24 cellular contexts compared by ENCODE assay signal in the genomic region with DNA sequence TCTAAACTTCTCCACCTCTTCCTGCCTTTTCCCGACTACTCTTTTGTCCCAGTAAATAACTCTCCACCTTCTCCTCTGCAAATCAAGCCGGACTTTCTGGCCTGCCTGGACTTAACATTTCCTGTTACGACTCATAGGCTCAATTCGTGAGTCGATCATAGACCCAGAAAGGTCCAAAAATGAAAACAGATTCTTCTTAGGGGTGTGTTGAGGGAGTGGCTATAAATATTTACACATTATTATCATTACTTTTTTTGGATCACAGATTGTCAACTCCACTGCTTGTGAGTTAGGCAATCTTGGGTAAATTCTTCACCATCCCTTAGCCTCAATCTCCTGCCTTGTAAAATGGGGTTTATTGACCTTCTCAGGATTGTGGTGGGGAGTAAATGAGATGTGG. TPM values are rescaled to one million over a fixed set of nuclear protein-coding genes. Genes with fewer than 3 reads are reported as not detected.
DNase-seq lines count a peak whose midpoint lies in the region; ATAC-seq and TF ChIP-seq lines count a peak whose summit lies in the region.
"Had no signal": no experiment of that assay in that cellular context is flagged by ENCODE, and none has a peak within 500 bp of the region (broad histone marks: within the 10 kb centered on the region; RNA-seq: fewer than 3 reads in every experiment).

No MANE protein-coding gene starts in this region.

- no peaks in the 10 kb centered on the region for H3K36me3 Mint-ChIP-seq in T-helper 2 cell treated with Interferon-gamma antibody and Interleukin-4, amounts not matched to agents 5 μg/mL and 100 μg/mL, for 36 hours (ENCODE audit: low read depth)
- H3K36me3 Mint-ChIP-seq: activated naive CD4-positive, alpha-beta T cell treated with anti-CD3 and anti-CD28 coated beads, Interleukin-2, amount 50 U/mL, for 72 hours; natural killer cell treated with Interleukin-12 subunit alpha and Interleukin-12 subunit beta and Interleukin-15 and Interleukin-18, amount 100 ng/mL, for 72 hours; stimulated activated naive B cell treated with anti-CD40 and anti-IgM and Interleukin-4, amounts not matched to agents 10 μg/mL and 1 μg/mL and 100 μg/mL, for 72 hours had no signal

- H3K4me1 ChIP-seq in breast epithelium (peaks cover 5 to 11% of the 10 kb centered on the region in 2 donors), stomach (peaks cover 4 to 36% (median 25%) of the 10 kb centered on the region in 4 donors), body of pancreas (no peaks in the 10 kb centered on the region)

- H3K27me3 ChIP-seq in breast epithelium (no peaks in the 10 kb centered on the region), stomach (no peaks in the 10 kb centered on the region), body of pancreas (no peaks in the 10 kb centered on the region)
- H3K27me3 ChIP-seq: brain microvascular endothelial cell had no signal

- H3K27ac Mint-ChIP-seq in T-helper 2 cell treated with Interferon-gamma antibody and Interleukin-4, amounts not matched to agents 5 μg/mL and 100 μg/mL, for 36 hours = no peak overlapping the region
- H3K27ac Mint-ChIP-seq: activated CD8-positive, alpha-beta T cell treated with anti-CD3 and anti-CD28 coated beads for 36 hours; activated naive CD4-positive, alpha-beta T cell treated with anti-CD3 and anti-CD28 coated beads, Interleukin-2, amount 50 U/mL, for 72 hours; natural killer cell treated with Interleukin-12 subunit alpha and Interleukin-12 subunit beta and Interleukin-15 and Interleukin-18, amount 100 ng/mL, for 72 hours; stimulated activated naive B cell treated with anti-CD40 and anti-IgM and Interleukin-4, amounts not matched to agents 10 μg/mL and 1 μg/mL and 100 μg/mL, for 72 hours; T-helper 1 cell treated with Interleukin-12 subunit alpha and Interleukin-12 subunit beta and Interleukin-4 antibody, amounts not matched to agents 30 μg/mL and 1 μg/mL, for 36 hours had no signal

- ATAC-seq in body of pancreas = no peak
- ATAC-seq: activated CD8-positive, alpha-beta T cell treated with anti-CD3 and anti-CD28 coated beads for 36 hours; activated naive CD4-positive, alpha-beta T cell treated with anti-CD3 and anti-CD28 coated beads, Interleukin-2, amount 50 U/mL, for 72 hours; HCT116; natural killer cell treated with Interleukin-12 subunit alpha and Interleukin-12 subunit beta and Interleukin-15 and Interleukin-18, amount 100 ng/mL, for 72 hours; stimulated activated naive B cell treated with anti-CD40 and anti-IgM and Interleukin-4, amounts not matched to agents 10 μg/mL and 1 μg/mL and 100 μg/mL, for 72 hours had no signal

- peak overlapping the region; percentile 89 to 90 for H3K27ac ChIP-seq in breast epithelium
- peak overlapping the region in 3 of 5 donors; percentile 13 to 48 (median 40) for H3K27ac ChIP-seq in stomach
- no peak overlapping the region for H3K27ac ChIP-seq in body of pancreas
- H3K27ac ChIP-seq: brain microvascular endothelial cell had no signal

- H3K4me3 Mint-ChIP-seq in T-helper 2 cell treated with Interferon-gamma antibody and Interleukin-4, amounts not matched to agents 5 μg/mL and 100 μg/mL, for 36 hours = no peak overlapping the region
- H3K4me3 Mint-ChIP-seq: activated CD8-positive, alpha-beta T cell treated with anti-CD3 and anti-CD28 coated beads for 36 hours; natural killer cell treated with Interleukin-12 subunit alpha and Interleukin-12 subunit beta and Interleukin-15 and Interleukin-18, amount 100 ng/mL, for 72 hours; stimulated activated naive B cell treated with anti-CD40 and anti-IgM and Interleukin-4, amounts not matched to agents 10 μg/mL and 1 μg/mL and 100 μg/mL, for 72 hours; T-helper 1 cell treated with Interleukin-12 subunit alpha and Interleukin-12 subunit beta and Interleukin-4 antibody, amounts not matched to agents 30 μg/mL and 1 μg/mL, for 36 hours had no signal

- WGBS in stomach, 5 donors = 25 to 49% (median 35%) methylated on average over 5 of the region's 5 CpGs
- 79 to 83% methylated on average over 5 of the region's 5 CpGs for WGBS in body of pancreas, 2 donors

- no peaks in the 10 kb centered on the region for H3K9me3 Mint-ChIP-seq in T-helper 2 cell treated with Interferon-gamma antibody and Interleukin-4, amounts not matched to agents 5 μg/mL and 100 μg/mL, for 36 hours
- H3K9me3 Mint-ChIP-seq: activated CD8-positive, alpha-beta T cell treated with anti-CD3 and anti-CD28 coated beads for 36 hours; activated naive CD4-positive, alpha-beta T cell treated with anti-CD3 and anti-CD28 coated beads, Interleukin-2, amount 50 U/mL, for 72 hours; natural killer cell treated with Interleukin-12 subunit alpha and Interleukin-12 subunit beta and Interleukin-15 and Interleukin-18, amount 100 ng/mL, for 72 hours; stimulated activated naive B cell treated with anti-CD40 and anti-IgM and Interleukin-4, amounts not matched to agents 10 μg/mL and 1 μg/mL and 100 μg/mL, for 72 hours; T-helper 1 cell treated with Interleukin-12 subunit alpha and Interleukin-12 subunit beta and Interleukin-4 antibody, amounts not matched to agents 30 μg/mL and 1 μg/mL, for 36 hours had no signal

- TF ChIP-seq POLR2A in breast epithelium (IDR thresholded peaks at IDR 0.05) (no peak), stomach (IDR thresholded peaks at IDR 0.05) (no peak), body of pancreas (IDR thresholded peaks at IDR 0.05) (no peak)

- H3K9me3 ChIP-seq in breast epithelium (no peaks in the 10 kb centered on the region), stomach (no peaks in the 10 kb centered on the region), body of pancreas (no peaks in the 10 kb centered on the region)

- no peaks in the 10 kb centered on the region for H3K36me3 ChIP-seq in breast epithelium
- no peaks in the 10 kb centered on the region for H3K36me3 ChIP-seq in stomach
- H3K36me3 ChIP-seq in body of pancreas (replicated peaks in 1 of 2; ENCODE audit: insufficient read depth in 1 of 2, low read depth in 2 of 2) = no peaks in the 10 kb centered on the region
- H3K36me3 ChIP-seq: brain microvascular endothelial cell had no signal

- H3K4me3 ChIP-seq in breast epithelium (no peak overlapping the region), stomach (no peak overlapping the region), body of pancreas (no peak overlapping the region)

- H3K4me1 Mint-ChIP-seq in T-helper 2 cell treated with Interferon-gamma antibody and Interleukin-4, amounts not matched to agents 5 μg/mL and 100 μg/mL, for 36 hours (ENCODE audit: low read depth) = no peaks in the 10 kb centered on the region
- H3K4me1 Mint-ChIP-seq: stimulated activated naive B cell treated with anti-CD40 and anti-IgM and Interleukin-4, amounts not matched to agents 10 μg/mL and 1 μg/mL and 100 μg/mL, for 72 hours had no signal

- intact Hi-C loops in breast epithelium (cut with DNase I; ENCODE audit: low total_unique reads) = no loop called here
- intact Hi-C loops in stomach (cut with DNase I; ENCODE audit: low total_unique reads) = no loop called here
- intact Hi-C loops in body of pancreas (cut with DNase I) = no loop called here

- DNase-seq in EL (peak; percentile 33), breast epithelium (ENCODE audit: low spot score in 2 of 2) (no peak), iris pigment epithelial cell (ENCODE audit: low read depth) (peak; percentile 10), stomach (no peak), NCI-H1092 treated with DMSO at 0.1 percent for 48 hours (lab: John Stamatoyannopoulos, UW) (no peak), body of pancreas (no peak), T-helper 9 cell (no peak)
- no peak for DNase-seq in T-helper 2 cell treated with Interferon-gamma antibody and Interleukin-4, amounts not matched to agents 5 μg/mL and 100 μg/mL, for 36 hours (ENCODE audit: low spot score)
- DNase-seq: activated CD8-positive, alpha-beta T cell treated with anti-CD3 and anti-CD28 coated beads for 36 hours; activated T-cell treated with anti-CD3 and anti-CD28 coated beads, Interleukin-2, amount 50 U/mL, for 48 hours; KG1; NCI-H1092; NCI-H2081 treated with DMSO at 0.1 percent for 48 hours; NCI-H524 treated with DMSO at 0.1 percent for 48 hours; SHP77 treated with DMSO at 0.1 percent for 48 hours; stimulated activated naive B cell treated with anti-CD40 and anti-IgM and Interleukin-4, amounts not matched to agents 10 μg/mL and 1 μg/mL and 100 μg/mL, for 72 hours had no signal

- TF ChIP-seq EP300 in stomach (IDR thresholded peaks at IDR 0.05) = no peak

- H3K27me3 Mint-ChIP-seq in T-helper 2 cell treated with Interferon-gamma antibody and Interleukin-4, amounts not matched to agents 5 μg/mL and 100 μg/mL, for 36 hours (ENCODE audit: low read depth) = peaks cover 3% of the 10 kb centered on the region

- TF ChIP-seq CTCF in breast epithelium (IDR thresholded peaks at IDR 0.05) (no peak), stomach (IDR thresholded peaks at IDR 0.05) (no peak), body of pancreas (IDR thresholded peaks at IDR 0.05) (no peak)

RNA-seq across cellular contexts. Expression of gene HABP2, which starts 58.9 kb away (rescaled TPM):
- total RNA-seq in breast epithelium = under 1 TPM in 2 of 3 donors, not detected in 1; 0.29 to 0.66 TPM
- 10 to 100 TPM in 1 of 5 donors, 1 to 10 TPM in 2, not detected in 2; 2.0 to 11.4 (median 2.2) TPM for total RNA-seq in stomach
- polyA plus RNA-seq in stomach = 1 to 10 TPM in 2 of 3 donors, under 1 TPM in 1; 0.76 to 9.2 (median 5.3) TPM
- total RNA-seq in body of pancreas = 10 to 100 TPM in 1 of 2 donors, 1 to 10 TPM in 1; 9.2 to 10.6 TPM
- total RNA-seq: activated CD8-positive, alpha-beta T cell treated with anti-CD3 and anti-CD28 coated beads for 36 hours; activated naive CD4-positive, alpha-beta T cell treated with anti-CD3 and anti-CD28 coated beads, Interleukin-2, amount 50 U/mL, for 72 hours; Daoy; fibroblast of lung; natural killer cell treated with Interleukin-12 subunit alpha and Interleukin-12 subunit beta and Interleukin-15 and Interleukin-18, amount 100 ng/mL, for 72 hours had no signal
- polyA plus RNA-seq: AG04450, fibroblast of lung had no signal

Comparison
In these comparisons a context has a peak if more than half of its experiments do, and no peak if none do; other contexts are left out.
1. DNase-seq: peak in EL (single experiment) and iris pigment epithelial cell (single experiment); none in breast epithelium (0 of 2), stomach (single experiment), T-helper 2 cell treated with Interferon-gamma antibody and Interleukin-4, amounts not matched to agents 5 μg/mL and 100 μg/mL, for 36 hours (single experiment), NCI-H1092 treated with DMSO at 0.1 percent for 48 hours (single experiment), body of pancreas (0 of 4) and T-helper 9 cell (single experiment).
2. H3K27ac ChIP-seq: peak in breast epithelium (2 of 2) and stomach (3 of 5); none in body of pancreas (0 of 4).